ENCODE assay signal across 13 cellular contexts in genomic region chr4:26248647-26249046, GRCh38.
DNase-seq lines count a peak whose midpoint lies in the region; ATAC-seq and TF ChIP-seq lines count a peak whose summit lies in the region.
"Had no signal": no experiment of that assay in that cellular context is flagged by ENCODE, and none has a peak within 500 bp of the region (broad histone marks: within the 10 kb centered on the region; RNA-seq: fewer than 3 reads in every experiment).

No MANE protein-coding gene starts in this region.

- peaks cover 19% of the 10 kb centered on the region for H3K4me1 ChIP-seq in OCI-LY3 (ENCODE audit: low read length)
- H3K4me1 ChIP-seq: pancreas had no signal

- no peak for ATAC-seq in GM21515 (IDR thresholded peaks at IDR 0.05; ENCODE audit: unreplicated experiment)
- ATAC-seq: pancreas, T-helper 17 cell had no signal

- H3K4me2 ChIP-seq in OCI-LY3 (ENCODE audit: low read length), result peak overlapping the region; percentile 31

- no peaks in the 10 kb centered on the region for H3K27me3 ChIP-seq in OCI-LY3 (ENCODE audit: low read depth, low read length)
- H3K27me3 ChIP-seq: pancreas had no signal

- no peak overlapping the region for H3K4me3 ChIP-seq in OCI-LY3 (ENCODE audit: low read length)
- no peak overlapping the region for H3K4me3 ChIP-seq in foreskin fibroblast (ENCODE audit: low read depth in 1 of 2, low read length in 2 of 2)
- H3K4me3 ChIP-seq: pancreas had no signal

- H3K36me3 ChIP-seq in OCI-LY3 (replicated peaks; ENCODE audit: low read depth, low read length), result no peaks in the 10 kb centered on the region
- H3K36me3 ChIP-seq: pancreas had no signal

- no peak overlapping the region for H3K9ac ChIP-seq in OCI-LY3 (ENCODE audit: low read length)

- no peak overlapping the region for H2AFZ ChIP-seq in OCI-LY3 (ENCODE audit: low read depth, low read length)

- H4K20me1 ChIP-seq in OCI-LY3 (ENCODE audit: insufficient read depth, low read length), result no peaks in the 10 kb centered on the region

- H3K9me3 ChIP-seq in OCI-LY3 (ENCODE audit: insufficient read depth, low read length), result no peaks in the 10 kb centered on the region
- H3K9me3 ChIP-seq: pancreas had no signal

- H3K79me2 ChIP-seq in OCI-LY3 (ENCODE audit: low read length), result no peaks in the 10 kb centered on the region

- TF ChIP-seq CTCF in OCI-LY3 (IDR thresholded peaks at IDR 0.05; ENCODE audit: low read depth, low read length), result no peak
- no peak for TF ChIP-seq CTCF in foreskin fibroblast (IDR thresholded peaks at IDR 0.05; ENCODE audit: low read depth, low read length)

- DNase-seq in AG08396 (ENCODE audit: low spot score) (peak; percentile 28), NCI-H1092 treated with DMSO at 0.1 percent for 48 hours (lab: John Stamatoyannopoulos, UW) (peak; percentile 80), foreskin fibroblast (peak; percentile 78 to 93), cerebellar nuclear complex (lab: John Stamatoyannopoulos, UW) (no peak), AG20443 (ENCODE audit: low spot score) (no peak)
- no peak for DNase-seq in activated CD4-positive, alpha-beta T cell treated with anti-CD3 and anti-CD28 coated beads for 4 hours
- DNase-seq: activated T-cell treated with anti-CD3 and anti-CD28 coated beads for 4 hours; CD4-positive, CD25-positive, alpha-beta regulatory T cell; immature natural killer cell; T-helper 17 cell had no signal

- H3K27ac ChIP-seq in OCI-LY3 (ENCODE audit: low read length), result no peak overlapping the region
- H3K27ac ChIP-seq: pancreas had no signal

Comparison
In these comparisons a context has a peak if more than half of its experiments do, and no peak if none do; other contexts are left out.
1. DNase-seq: peak in AG08396 (single experiment), NCI-H1092 treated with DMSO at 0.1 percent for 48 hours (single experiment) and foreskin fibroblast (2 of 2); none in cerebellar nuclear complex (0 of 2), AG20443 (single experiment) and activated CD4-positive, alpha-beta T cell treated with anti-CD3 and anti-CD28 coated beads for 4 hours (0 of 2).